25 cellular contexts compared by ENCODE assay signal in the genomic region with DNA sequence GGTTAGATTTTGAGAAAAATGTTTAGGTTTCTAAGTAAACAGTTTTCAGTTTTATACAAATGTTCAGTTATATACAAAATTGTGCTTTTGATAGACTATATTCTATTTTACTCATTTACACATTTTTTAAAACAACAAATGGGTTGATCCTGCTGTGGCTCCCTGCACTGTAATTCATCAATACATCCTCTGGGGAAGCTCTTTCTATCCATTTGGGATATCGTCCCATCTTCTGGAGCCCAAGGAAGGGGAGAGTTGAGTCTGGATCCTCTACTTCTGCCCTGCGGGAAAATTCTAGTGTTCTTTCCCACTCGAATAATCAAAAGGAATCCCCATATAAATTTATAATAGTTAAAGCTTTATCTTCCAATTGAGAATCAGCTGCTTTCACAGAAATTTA.
"Had no signal": no experiment of that assay in that cellular context is flagged by ENCODE, and none has a peak within 500 bp of the region (broad histone marks: within the 10 kb centered on the region; RNA-seq: fewer than 3 reads in every experiment).

No MANE protein-coding gene starts in this region.

- ATAC-seq: esophagus mucosa; gastroesophageal sphincter; left ventricle myocardium superior; natural killer cell treated with Interleukin-12 subunit alpha and Interleukin-12 subunit beta and Interleukin-15 and Interleukin-18, amount 100 ng/mL, for 72 hours had no signal

- H3K4me1 Mint-ChIP-seq: activated B cell treated with CpG ODN at 0.5 μM for 24 hours; activated naive CD4-positive, alpha-beta T cell treated with anti-CD3 and anti-CD28 coated beads, Interleukin-2, amount 10 ng/mL, durations not matched to agents 7 days and 5 days had no signal

- H3K27me3 Mint-ChIP-seq: type B pancreatic cell had no signal

- H3K4me1 ChIP-seq: gastroesophageal sphincter, prostate gland, spleen, vagina had no signal

- H3K4me3 Mint-ChIP-seq: activated B cell treated with CpG ODN at 0.5 μM for 24 hours; activated naive CD4-positive, alpha-beta T cell treated with anti-CD3 and anti-CD28 coated beads, Interleukin-2, amount 10 ng/mL, durations not matched to agents 7 days and 5 days; dendritic cell treated with granulocyte-macrophage colony-stimulating factor and Interleukin-4, amounts not matched to agents 40 ng/mL and 50 ng/mL, for 4 days; natural killer cell treated with Interleukin-12 subunit alpha and Interleukin-12 subunit beta and Interleukin-15 and Interleukin-18, amount 100 ng/mL, for 72 hours; type B pancreatic cell had no signal

- H3K9me3 ChIP-seq: ovary, prostate gland, vagina had no signal

- H3K4me3 ChIP-seq: gastroesophageal sphincter, ovary, prostate gland, spleen, thoracic aorta, vagina had no signal

- DNase-seq: activated B cell treated with CpG ODN at 0.5 μM for 24 hours; activated CD4-positive, alpha-beta T cell treated with anti-CD3 and anti-CD28 coated beads for 4 hours; activated CD4-positive, alpha-beta T cell treated with anti-CD3 and anti-CD28 coated beads, Interleukin-2, amount 50 U/mL, for 48 hours; activated effector memory CD4-positive, alpha-beta T cell treated with Interleukin-2 at 50 U/mL for 16 hours; activated naive CD4-positive, alpha-beta T cell treated with anti-CD3 and anti-CD28 coated beads, Interleukin-2, amount 10 ng/mL, durations not matched to agents 7 days and 5 days; activated T-cell treated with anti-CD3 and anti-CD28 coated beads, Interleukin-2, amount 50 U/mL, for 48 hours; amygdala; effector CD4-positive, alpha-beta T cell; head of caudate nucleus; hypothalamus; left ventricle myocardium superior; mammary epithelial cell; midbrain; ovary; spleen; stimulated activated CD4-positive, alpha-beta T cell treated with anti-CD3 and anti-CD28 coated beads, Interleukin-4, amount 100 ng/mL, for 1 hour; stimulated activated naive CD4-positive, alpha-beta T cell treated with Interleukin-2 at 50 U/mL for 16 hours had no signal

- H3K27ac ChIP-seq: gastroesophageal sphincter, ovary, prostate gland, spleen, thoracic aorta, vagina had no signal

- H3K36me3 Mint-ChIP-seq: activated naive CD4-positive, alpha-beta T cell treated with anti-CD3 and anti-CD28 coated beads, Interleukin-2, amount 10 ng/mL, durations not matched to agents 7 days and 5 days had no signal

- H3K27me3 ChIP-seq: gastroesophageal sphincter, ovary, spleen, vagina had no signal

- H3K36me3 ChIP-seq: gastroesophageal sphincter, ovary, prostate gland, spleen, thoracic aorta, vagina had no signal

- H3K9me3 Mint-ChIP-seq: activated naive CD4-positive, alpha-beta T cell treated with anti-CD3 and anti-CD28 coated beads, Interleukin-2, amount 10 ng/mL, durations not matched to agents 7 days and 5 days; dendritic cell treated with granulocyte-macrophage colony-stimulating factor and Interleukin-4, amounts not matched to agents 40 ng/mL and 50 ng/mL, for 4 days; natural killer cell treated with Interleukin-12 subunit alpha and Interleukin-12 subunit beta and Interleukin-15 and Interleukin-18, amount 100 ng/mL, for 72 hours had no signal

- H3K27ac Mint-ChIP-seq: activated B cell treated with CpG ODN at 0.5 μM for 24 hours; activated naive CD4-positive, alpha-beta T cell treated with anti-CD3 and anti-CD28 coated beads, Interleukin-2, amount 10 ng/mL, durations not matched to agents 7 days and 5 days; dendritic cell treated with granulocyte-macrophage colony-stimulating factor and Interleukin-4, amounts not matched to agents 40 ng/mL and 50 ng/mL, for 4 days; natural killer cell treated with Interleukin-12 subunit alpha and Interleukin-12 subunit beta and Interleukin-15 and Interleukin-18, amount 100 ng/mL, for 72 hours; type B pancreatic cell had no signal
